15 cellular contexts compared by ENCODE assay signal in the genomic region with DNA sequence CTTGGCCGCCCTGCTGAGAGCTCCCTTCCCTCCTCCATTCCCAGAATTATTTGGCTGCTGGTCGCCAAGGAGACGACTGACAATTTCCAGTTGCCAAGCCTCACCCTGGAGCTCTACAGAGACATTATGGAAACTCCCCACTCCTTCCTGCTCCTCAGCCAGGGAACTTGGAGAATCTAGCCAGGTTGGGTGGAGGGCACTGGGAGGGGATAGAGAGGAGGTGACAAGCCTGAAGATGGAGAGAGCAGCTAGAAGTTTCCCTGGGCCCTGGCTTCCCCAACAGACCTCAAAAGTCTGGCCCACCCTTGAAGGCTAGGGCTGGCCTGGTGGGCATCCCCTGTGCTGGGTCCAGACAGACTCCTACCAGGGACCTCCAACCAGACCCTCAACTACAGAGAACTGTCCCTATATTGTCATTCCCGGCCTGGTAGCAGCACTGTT. TPM values are rescaled to one million over a fixed set of nuclear protein-coding genes. Genes with fewer than 3 reads are reported as not detected.
DNase-seq lines count a peak whose midpoint lies in the region; TF ChIP-seq lines count a peak whose summit lies in the region.
"Had no signal": no experiment of that assay in that cellular context is flagged by ENCODE, and none has a peak within 500 bp of the region (broad histone marks: within the 10 kb centered on the region; RNA-seq: fewer than 3 reads in every experiment).

No MANE protein-coding gene starts in this region.

- H3K27me3 Mint-ChIP-seq in activated CD4-positive, alpha-beta T cell treated with anti-CD3 and anti-CD28 coated beads, Interleukin-2, amount 10 ng/mL, durations not matched to agents 7 days and 5 days, result no peaks in the 10 kb centered on the region
- H3K27me3 Mint-ChIP-seq in type B pancreatic cell, result peaks cover 8% of the 10 kb centered on the region
- H3K27me3 Mint-ChIP-seq: activated CD4-positive, alpha-beta memory T cell treated with anti-CD3 and anti-CD28 coated beads for 36 hours; stimulated activated naive CD8-positive, alpha-beta T cell treated with anti-CD3 and anti-CD28 coated beads, Interleukin-15, Interleukin-2, amounts not matched to agents 100 ng/mL and 50 ng/mL, for 24 hours had no signal

- no peak overlapping the region for H3K4me3 Mint-ChIP-seq in activated CD4-positive, alpha-beta T cell treated with anti-CD3 and anti-CD28 coated beads, Interleukin-2, amount 10 ng/mL, durations not matched to agents 7 days and 5 days
- H3K4me3 Mint-ChIP-seq in type B pancreatic cell, result peak overlapping the region; percentile 7
- H3K4me3 Mint-ChIP-seq: activated CD4-positive, alpha-beta memory T cell treated with anti-CD3 and anti-CD28 coated beads for 36 hours; activated T-helper 1 cell treated with anti-CD3 and anti-CD28 coated beads, Interleukin-12 subunit alpha, Interleukin-12 subunit beta, Interleukin-2, Interleukin-4 antibody, amounts not matched to agents 30 ng/mL and 10 ng/mL and 1 ng/mL, durations not matched to agents 14 hours and 24 hours and 36 hours; CD8-positive, alpha-beta T cell; stimulated activated naive CD8-positive, alpha-beta T cell treated with anti-CD3 and anti-CD28 coated beads, Interleukin-15, Interleukin-2, amounts not matched to agents 100 ng/mL and 50 ng/mL, for 24 hours had no signal

- no peak overlapping the region for H2BK5ac ChIP-seq in mesendoderm (ENCODE audit: low read length)

- TF ChIP-seq CTCF in coronary artery (IDR thresholded peaks at IDR 0.05), result no peak
- no peak for TF ChIP-seq CTCF in type B pancreatic cell (conservative IDR thresholded peaks at IDR 0.05)

- no peak overlapping the region for H3K4ac ChIP-seq in mesendoderm (ENCODE audit: low read depth, low read length)

- H3K4me1 ChIP-seq in mesendoderm (ENCODE audit: control insufficient read depth, low read depth, low read length), result peaks cover 6% of the 10 kb centered on the region

- H3K4me1 Mint-ChIP-seq in activated CD4-positive, alpha-beta T cell treated with anti-CD3 and anti-CD28 coated beads, Interleukin-2, amount 10 ng/mL, durations not matched to agents 7 days and 5 days, result peaks cover 17% of the 10 kb centered on the region
- H3K4me1 Mint-ChIP-seq in type B pancreatic cell (ENCODE audit: unreplicated experiment), result peaks cover 53% of the 10 kb centered on the region

- no peak overlapping the region for H3K23ac ChIP-seq in mesendoderm (ENCODE audit: low read length)

- WGBS in mesendoderm (ENCODE audit: extremely low coverage, insufficient coverage, low lambda C conversion rate), result no CpG with 5 or more reads among the region's 4 CpGs

- no peaks in the 10 kb centered on the region for H3K9me3 Mint-ChIP-seq in activated CD4-positive, alpha-beta T cell treated with anti-CD3 and anti-CD28 coated beads, Interleukin-2, amount 10 ng/mL, durations not matched to agents 7 days and 5 days
- no peaks in the 10 kb centered on the region for H3K9me3 Mint-ChIP-seq in type B pancreatic cell
- H3K9me3 Mint-ChIP-seq: activated CD4-positive, alpha-beta memory T cell treated with anti-CD3 and anti-CD28 coated beads for 36 hours; activated T-helper 1 cell treated with anti-CD3 and anti-CD28 coated beads, Interleukin-12 subunit alpha, Interleukin-12 subunit beta, Interleukin-2, Interleukin-4 antibody, amounts not matched to agents 30 ng/mL and 10 ng/mL and 1 ng/mL, durations not matched to agents 14 hours and 24 hours and 36 hours; CD8-positive, alpha-beta T cell; stimulated activated naive CD8-positive, alpha-beta T cell treated with anti-CD3 and anti-CD28 coated beads, Interleukin-15, Interleukin-2, amounts not matched to agents 100 ng/mL and 50 ng/mL, for 24 hours had no signal

- H4K8ac ChIP-seq in mesendoderm (ENCODE audit: low read depth, low read length), result no peak overlapping the region

- no peak overlapping the region for H3K4me3 ChIP-seq in coronary artery
- H3K4me3 ChIP-seq in mesendoderm (ENCODE audit: low read length), result no peak overlapping the region
- H3K4me3 ChIP-seq: PC-9 had no signal

- no peaks in the 10 kb centered on the region for H3K27me3 ChIP-seq in mesendoderm (ENCODE audit: insufficient read depth, low read length, poor library complexity)

- no peaks in the 10 kb centered on the region for H3K36me3 ChIP-seq in mesendoderm (ENCODE audit: control insufficient read depth, insufficient read depth, low read length)

- H3K4me2 ChIP-seq in mesendoderm (ENCODE audit: low read length), result no peak overlapping the region
- H3K4me2 ChIP-seq: PC-9 had no signal

- H3K79me1 ChIP-seq in mesendoderm (ENCODE audit: low read length), result no peaks in the 10 kb centered on the region

- CTCF ChIA-PET in activated CD4-positive, alpha-beta T cell treated with anti-CD3 and anti-CD28 coated beads, Interleukin-2, amount 10 ng/mL, durations not matched to agents 7 days and 5 days (lab: Charles Lee), result no interaction called here

- H3K27ac ChIP-seq in coronary artery (no peak overlapping the region), mesendoderm (ENCODE audit: low read depth, low read length) (no peak overlapping the region)
- H3K27ac ChIP-seq: PC-9 had no signal

- no peak overlapping the region for H2BK120ac ChIP-seq in mesendoderm (ENCODE audit: low read depth, low read length)

- POLR2A ChIA-PET in activated CD4-positive, alpha-beta T cell treated with anti-CD3 and anti-CD28 coated beads, Interleukin-2, amount 10 ng/mL, durations not matched to agents 7 days and 5 days (lab: Charles Lee), result no interaction called here

- no peak overlapping the region for H3K56ac ChIP-seq in mesendoderm (ENCODE audit: low read length)

- H3K18ac ChIP-seq in mesendoderm (ENCODE audit: low read length), result no peak overlapping the region

- H4K5ac ChIP-seq in mesendoderm (ENCODE audit: low read length), result no peak overlapping the region

- H3K36me3 Mint-ChIP-seq in activated CD4-positive, alpha-beta T cell treated with anti-CD3 and anti-CD28 coated beads, Interleukin-2, amount 10 ng/mL, durations not matched to agents 7 days and 5 days (ENCODE audit: low read depth), result no peaks in the 10 kb centered on the region
- H3K36me3 Mint-ChIP-seq in type B pancreatic cell, result no peaks in the 10 kb centered on the region
- H3K36me3 Mint-ChIP-seq: activated CD4-positive, alpha-beta memory T cell treated with anti-CD3 and anti-CD28 coated beads for 36 hours; CD8-positive, alpha-beta T cell had no signal

- peak overlapping the region; percentile 54 for H3K27ac Mint-ChIP-seq in activated CD4-positive, alpha-beta T cell treated with anti-CD3 and anti-CD28 coated beads, Interleukin-2, amount 10 ng/mL, durations not matched to agents 7 days and 5 days
- peak overlapping the region; percentile 58 for H3K27ac Mint-ChIP-seq in type B pancreatic cell
- H3K27ac Mint-ChIP-seq: activated CD4-positive, alpha-beta memory T cell treated with anti-CD3 and anti-CD28 coated beads for 36 hours; activated T-helper 1 cell treated with anti-CD3 and anti-CD28 coated beads, Interleukin-12 subunit alpha, Interleukin-12 subunit beta, Interleukin-2, Interleukin-4 antibody, amounts not matched to agents 30 ng/mL and 10 ng/mL and 1 ng/mL, durations not matched to agents 14 hours and 24 hours and 36 hours; CD8-positive, alpha-beta T cell; stimulated activated naive CD8-positive, alpha-beta T cell treated with anti-CD3 and anti-CD28 coated beads, Interleukin-15, Interleukin-2, amounts not matched to agents 100 ng/mL and 50 ng/mL, for 24 hours had no signal

- H2AK5ac ChIP-seq in mesendoderm (ENCODE audit: low read length), result no peak overlapping the region

- no peaks in the 10 kb centered on the region for H3K79me2 ChIP-seq in mesendoderm (ENCODE audit: control insufficient read depth, insufficient read depth, low read length)

- DNase-seq in activated CD4-positive, alpha-beta T cell treated with anti-CD3 and anti-CD28 coated beads, Interleukin-2, amount 10 ng/mL, durations not matched to agents 7 days and 5 days, result no peak
- no peak for DNase-seq in activated CD4-positive, alpha-beta T cell treated with anti-CD3 and anti-CD28 coated beads for 1 hour
- DNase-seq in coronary artery (ENCODE audit: low spot score), result peak; percentile 67
- peak; percentile 91 for DNase-seq in mesendoderm
- DNase-seq in type B pancreatic cell (ENCODE audit: extremely low spot score, unreplicated experiment), result no peak
- no peak for DNase-seq in CD1c-positive myeloid dendritic cell (ENCODE audit: extremely low spot score)
- no peak for DNase-seq in SIG-M5 treated with dmso at 0.1 percent for 504 hours (lab: John Stamatoyannopoulos, UW; ENCODE audit: unreplicated experiment)
- no peak for DNase-seq in RKO (ENCODE audit: low spot score)
- DNase-seq: activated CD4-positive, alpha-beta memory T cell treated with anti-CD3 and anti-CD28 coated beads for 36 hours; effector memory CD4-positive, alpha-beta T cell; NCI-H1105 treated with DMSO at 0.1 percent for 48 hours; PC-9 had no signal

- H2BK15ac ChIP-seq in mesendoderm (replicated peaks; ENCODE audit: low read depth), result no peak overlapping the region

- H3K9ac ChIP-seq in mesendoderm (ENCODE audit: low read length), result no peak overlapping the region

RNA-seq across cellular contexts. Expression of a gene that starts 6.7 kb away (rescaled TPM):
- total RNA-seq in activated CD4-positive, alpha-beta T cell treated with anti-CD3 and anti-CD28 coated beads, Interleukin-2, amount 10 ng/mL, durations not matched to agents 7 days and 5 days, result not detected
- polyA plus RNA-seq in mesendoderm (2013, experiment 1 of 2), result not detected
- polyA plus RNA-seq in mesendoderm (2013, experiment 2 of 2), result not detected
- total RNA-seq in type B pancreatic cell (ENCODE audit: low replicate concordance), result 0.31 TPM in 1 of 2 replicates, not detected in the other
- total RNA-seq: activated CD4-positive, alpha-beta memory T cell treated with anti-CD3 and anti-CD28 coated beads for 36 hours; activated T-helper 1 cell treated with anti-CD3 and anti-CD28 coated beads, Interleukin-12 subunit alpha, Interleukin-12 subunit beta, Interleukin-2, Interleukin-4 antibody, amounts not matched to agents 30 ng/mL and 10 ng/mL and 1 ng/mL, durations not matched to agents 14 hours and 24 hours and 36 hours; CD8-positive, alpha-beta T cell; PC-9 had no signal

RNA-seq across cellular contexts. Expression of a gene that starts 34.8 kb away (rescaled TPM):
- under 1 TPM in 1 of 2 experiments, not detected in 1; 0.12 TPM for total RNA-seq in activated CD4-positive, alpha-beta T cell treated with anti-CD3 and anti-CD28 coated beads, Interleukin-2, amount 10 ng/mL, durations not matched to agents 7 days and 5 days
- 11.5 TPM for polyA plus RNA-seq in mesendoderm (2013, experiment 1 of 2)
- 13.2 TPM for polyA plus RNA-seq in mesendoderm (2013, experiment 2 of 2)
- total RNA-seq in type B pancreatic cell (ENCODE audit: low replicate concordance), result 0.79 and 1.8 TPM in 2 replicates
- total RNA-seq: activated CD4-positive, alpha-beta memory T cell treated with anti-CD3 and anti-CD28 coated beads for 36 hours; activated T-helper 1 cell treated with anti-CD3 and anti-CD28 coated beads, Interleukin-12 subunit alpha, Interleukin-12 subunit beta, Interleukin-2, Interleukin-4 antibody, amounts not matched to agents 30 ng/mL and 10 ng/mL and 1 ng/mL, durations not matched to agents 14 hours and 24 hours and 36 hours had no signal

RNA-seq across cellular contexts. Expression of a gene that starts 36.1 kb away (rescaled TPM):
- total RNA-seq in activated CD4-positive, alpha-beta T cell treated with anti-CD3 and anti-CD28 coated beads, Interleukin-2, amount 10 ng/mL, durations not matched to agents 7 days and 5 days, result 10 to 100 TPM in 1 of 2 experiments, 1 to 10 TPM in 1; 8.9 to 12.1 TPM
- 24.3 TPM for polyA plus RNA-seq in mesendoderm (2013, experiment 1 of 2)
- 25.5 TPM for polyA plus RNA-seq in mesendoderm (2013, experiment 2 of 2)
- total RNA-seq in type B pancreatic cell (ENCODE audit: low replicate concordance), result 11.9 and 13.5 TPM in 2 replicates

RNA-seq across cellular contexts. Expression of a gene that starts 51.6 kb away (rescaled TPM):
- total RNA-seq in activated CD4-positive, alpha-beta T cell treated with anti-CD3 and anti-CD28 coated beads, Interleukin-2, amount 10 ng/mL, durations not matched to agents 7 days and 5 days, result 10 to 100 TPM; 17.4 to 21.2 TPM
- 10.4 TPM for polyA plus RNA-seq in mesendoderm (2013, experiment 1 of 2)
- polyA plus RNA-seq in mesendoderm (2013, experiment 2 of 2), result 10.0 TPM
- 4.3 and 6.5 TPM in 2 replicates for total RNA-seq in type B pancreatic cell (ENCODE audit: low replicate concordance)

Comparison
In these comparisons a context has a peak if more than half of its experiments do, and no peak if none do; other contexts are left out.
1. DNase-seq: peak in coronary artery (single experiment) and mesendoderm (single experiment); none in activated CD4-positive, alpha-beta T cell treated with anti-CD3 and anti-CD28 coated beads, Interleukin-2, amount 10 ng/mL, durations not matched to agents 7 days and 5 days (single experiment), activated CD4-positive, alpha-beta T cell treated with anti-CD3 and anti-CD28 coated beads for 1 hour (single experiment), type B pancreatic cell (single experiment), CD1c-positive myeloid dendritic cell (single experiment), SIG-M5 treated with dmso at 0.1 percent for 504 hours (single experiment) and RKO (single experiment).